In genomic region chr3:27589795-27590194, GRCh38 we compare ENCODE assay signal across 9 cellular contexts.
DNase-seq lines count a peak whose midpoint lies in the region; TF ChIP-seq lines count a peak whose summit lies in the region.
"Had no signal": no experiment of that assay in that cellular context is flagged by ENCODE, and none has a peak within 500 bp of the region (broad histone marks: within the 10 kb centered on the region; RNA-seq: fewer than 3 reads in every experiment).

No MANE protein-coding gene starts in this region.

- intact Hi-C loops in spleen (cut with DNase I; ENCODE audit: low total_unique reads) = no loop called here
- intact Hi-C loops in head of caudate nucleus (cut with DNase I) = no loop called here

- H3K27ac ChIP-seq in HUES48 (ENCODE audit: low read depth, low read length) (peak overlapping the region; percentile 89), right atrium auricular region (peak overlapping the region; percentile 61 to 70), spleen (peak overlapping the region in 7 of 8 donors; percentile 14 to 78 (median 70))

- WGBS in spleen, 5 donors = 85 to 96% (median 94%) methylated on average over 1 of the region's 1 CpG

- TF ChIP-seq CTCF in right atrium auricular region (IDR thresholded peaks at IDR 0.05) (no peak), spleen (IDR thresholded peaks at IDR 0.05 in 8 of 11, conservative IDR thresholded peaks at IDR 0.05 in 3 of 11) (no peak)

- TF ChIP-seq POLR2A in spleen (IDR thresholded peaks at IDR 0.05) = no peak

- H3K36me3 ChIP-seq in HUES48 (ENCODE audit: control insufficient read depth, insufficient read depth, low read length) (no peaks in the 10 kb centered on the region), right atrium auricular region (no peaks in the 10 kb centered on the region), spleen (no peaks in the 10 kb centered on the region)

- H3K9me3 ChIP-seq in HUES48 (ENCODE audit: control insufficient read depth, insufficient read depth, low read length) (no peaks in the 10 kb centered on the region), right atrium auricular region (no peaks in the 10 kb centered on the region), spleen (no peaks in the 10 kb centered on the region)

- H3K4me1 ChIP-seq in HUES48 (ENCODE audit: control insufficient read depth, insufficient read depth, low read length) (peaks cover 24% of the 10 kb centered on the region), right atrium auricular region (peaks cover 0 to 18% of the 10 kb centered on the region in 2 donors), spleen (peaks cover 25 to 39% (median 32%) of the 10 kb centered on the region in 6 donors)

- no peak overlapping the region for H3K9ac ChIP-seq in HUES48 (ENCODE audit: low read depth, low read length)

- H3K27me3 ChIP-seq in HUES48 (ENCODE audit: control insufficient read depth, insufficient read depth, low read length) (no peaks in the 10 kb centered on the region), right atrium auricular region (no peaks in the 10 kb centered on the region), spleen (replicated peaks in 1 of 7) (no peaks in the 10 kb centered on the region)

- DNase-seq in amniotic epithelial cell (ENCODE audit: low read depth) = peak; percentile 83
- no peak for DNase-seq in right atrium auricular region (ENCODE audit: low spot score)
- no peak for DNase-seq in spleen
- no peak for DNase-seq in HuH-7.5 (ENCODE audit: low spot score)
- DNase-seq in head of caudate nucleus = no peak
- DNase-seq in HPDE6-E6E7 (ENCODE audit: extremely low spot score) = no peak
- DNase-seq: activated B cell treated with CpG ODN at 0.5 μM for 24 hours, DMS79 had no signal

- 0 out of 2 replicates have a peak overlapping the region, but pooled peaks have one; percentile 16 for H3K4me3 ChIP-seq in HUES48 (ENCODE audit: low read depth, low read length)
- H3K4me3 ChIP-seq in right atrium auricular region = no peak overlapping the region
- H3K4me3 ChIP-seq in spleen = no peak overlapping the region
